In the genomic region with DNA sequence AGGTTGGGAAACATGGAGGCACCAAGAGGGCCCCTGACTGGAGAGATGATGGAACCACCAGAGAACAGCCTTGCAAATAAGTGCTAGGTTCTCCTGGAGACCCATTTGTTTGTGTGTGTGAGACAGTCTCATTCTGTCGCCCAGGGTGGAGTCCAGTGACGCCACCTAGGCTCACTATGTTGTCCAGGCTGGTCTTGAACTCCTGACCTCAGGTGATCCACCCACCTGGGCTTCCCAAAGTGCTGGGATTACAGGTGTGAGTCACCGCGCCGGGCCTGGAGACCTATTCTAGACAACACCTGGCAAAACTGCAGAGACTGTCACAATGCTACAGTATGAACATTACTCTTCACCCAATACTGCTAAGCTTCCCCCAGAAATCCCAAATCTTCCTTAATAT, we compare ENCODE assay signal across 8 cellular contexts. TPM values are rescaled to one million over a fixed set of nuclear protein-coding genes. Genes with fewer than 3 reads are reported as not detected.
DNase-seq lines count a peak whose midpoint lies in the region; TF ChIP-seq lines count a peak whose summit lies in the region.

No MANE protein-coding gene starts in this region.

- CTCF ChIA-PET in AG04450 (lab: Charles Lee), result no interaction called here
- CTCF ChIA-PET in mammary epithelial cell (lab: Charles Lee; ENCODE audit: low non-redundant PET), result no interaction called here

- H3K4me3 Mint-ChIP-seq in mesothelial cell of epicardium, result peak overlapping the region; percentile 91

- peak overlapping the region; percentile 77 for H3K4me2 ChIP-seq in mammary epithelial cell (ENCODE audit: insufficient read depth, low read depth, low read length)

- POLR2A ChIA-PET in AG04450 (lab: Yijun Ruan, JAX), result no interaction called here

- no peak overlapping the region for H2AFZ ChIP-seq in mammary epithelial cell (ENCODE audit: low read depth, low read length)

- H3K79me2 ChIP-seq in mammary epithelial cell (ENCODE audit: insufficient read depth, low read length), result peaks cover 63% of the 10 kb centered on the region

- in situ Hi-C loops in mammary epithelial cell (cut with MboI; ENCODE audit: low sequenced_read_pairs in 2 of 2), result no loop called here

- no peaks in the 10 kb centered on the region for H3K27me3 Mint-ChIP-seq in mesothelial cell of epicardium (ENCODE audit: low read depth)

- H3K9me3 ChIP-seq in AG04450 (ENCODE audit: control insufficient read depth, insufficient read depth, low read length), result no peaks in the 10 kb centered on the region
- no peaks in the 10 kb centered on the region for H3K9me3 ChIP-seq in HUES64 (ENCODE audit: insufficient read depth, low read depth, low read length)
- no peaks in the 10 kb centered on the region for H3K9me3 ChIP-seq in mammary epithelial cell (replicated peaks; ENCODE audit: insufficient read depth, low read length)

- H3K4me3 ChIP-seq in AG04450 (ENCODE audit: low read depth, low read length), result peak overlapping the region; percentile 96
- H3K4me3 ChIP-seq in HUES64 (ENCODE audit: low read length), result peak overlapping the region; percentile 79
- H3K4me3 ChIP-seq in mammary epithelial cell (replicated peaks in 1 of 3; ENCODE audit: insufficient read depth in 1 of 3, low read depth in 2 of 3, low read length in 3 of 3), result peak overlapping the region; percentile 11 to 89 (median 84)

- H4K20me1 ChIP-seq in mammary epithelial cell (ENCODE audit: insufficient read depth, low read length), result no peaks in the 10 kb centered on the region

- peak overlapping the region; percentile 98 for H3K27ac Mint-ChIP-seq in mesothelial cell of epicardium

- intact Hi-C loops in mammary epithelial cell (cut with micrococcal nuclease), result no loop called here

- H3K4me1 Mint-ChIP-seq in mesothelial cell of epicardium, result peaks cover 17% of the 10 kb centered on the region

- no peak overlapping the region for H3K9ac ChIP-seq in HUES64 (ENCODE audit: low read depth, low read length)
- peak overlapping the region; percentile 96 for H3K9ac ChIP-seq in mammary epithelial cell (ENCODE audit: insufficient read depth, low read length)

- H3K27ac ChIP-seq in AG04450 (ENCODE audit: low read depth, low read length), result no peak overlapping the region
- no peak overlapping the region for H3K27ac ChIP-seq in HUES64 (ENCODE audit: low read depth, low read length)
- H3K27ac ChIP-seq in mammary epithelial cell (ENCODE audit: insufficient read depth, low read depth, low read length), result peak overlapping the region; percentile 87

- 0 out of 2 replicates have a peak, but pooled peaks cover 2% of the 10 kb centered on the region for H3K36me3 ChIP-seq in HUES64 (ENCODE audit: insufficient read depth, low read length)
- peaks cover 3% of the 10 kb centered on the region for H3K36me3 ChIP-seq in mammary epithelial cell (ENCODE audit: insufficient read depth, low read length)

- TF ChIP-seq CTCF in AG04450 (IDR thresholded peaks at IDR 0.05; ENCODE audit: low read depth, low read length) (no peak), mammary epithelial cell (conservative IDR thresholded peaks at IDR 0.05 in 1 of 2, IDR thresholded peaks at IDR 0.05 in 1 of 2; ENCODE audit: extremely low read depth in 1 of 2, insufficient read depth in 1 of 2, low read depth in 1 of 2, low read length in 2 of 2) (no peak), mesothelial cell of epicardium (IDR thresholded peaks at IDR 0.05; ENCODE audit: unreplicated experiment) (no peak)

- H3K4me1 ChIP-seq in HUES64 (ENCODE audit: insufficient read depth, low read length) (no peaks in the 10 kb centered on the region), mammary epithelial cell (ENCODE audit: insufficient read depth, low read length) (peaks cover 13% of the 10 kb centered on the region)

- 91% methylated on average over 5 of the region's 5 CpGs for WGBS in HUES64
- WGBS in mammary epithelial cell (ENCODE audit: low coverage, missing lambda C conversion rate), result 45% methylated on average over 5 of the region's 5 CpGs

- peaks cover 6% of the 10 kb centered on the region for H3K36me3 Mint-ChIP-seq in mesothelial cell of epicardium

- dilution Hi-C loops in mammary epithelial cell (cut with HindIII; ENCODE audit: low sequenced_read_pairs), result loop anchor here (5.0 kb wide), 1 partner anchor 53 kb away; no protein-coding TSS in a partner anchor

- H3K27me3 ChIP-seq in AG04450 (ENCODE audit: control insufficient read depth, insufficient read depth, low read length) (no peaks in the 10 kb centered on the region), HUES64 (ENCODE audit: insufficient read depth, low read length) (no peaks in the 10 kb centered on the region), mammary epithelial cell (ENCODE audit: insufficient read depth, low read length) (no peaks in the 10 kb centered on the region)

- TSS peak; percentile 38 for BruUV-seq in mammary epithelial cell (replicated peaks; lab: Mats Ljungman, UMichigan)

- H3K9me3 Mint-ChIP-seq in mesothelial cell of epicardium, result no peaks in the 10 kb centered on the region

- DNase-seq in AG04450 (ENCODE audit: low read depth, low spot score) (no peak), mammary epithelial cell (peak; percentile 52), mesothelial cell of epicardium (ENCODE audit: low spot score in 2 of 2, unreplicated experiment in 2 of 2) (no peak), SIG-M5 treated with dmso at 0.1 percent for 504 hours (lab: John Stamatoyannopoulos, UW; ENCODE audit: unreplicated experiment) (no peak), GF-D8 (lab: John Stamatoyannopoulos, UW) (no peak), KG1 (lab: John Stamatoyannopoulos, UW) (no peak), DMS 273 (lab: John Stamatoyannopoulos, UW; ENCODE audit: unreplicated experiment) (no peak)

RNA-seq across cellular contexts. Expression of gene NPLOC4, which starts 1.5 kb away (rescaled TPM):
- polyA plus RNA-seq in AG04450 (2011; rRNA removed), result 66.5 and 77.1 TPM in 2 replicates
- 126 and 154 TPM in 2 replicates for polyA minus RNA-seq in AG04450 (2011; rRNA and poly(A)+ RNA removed)
- 49.1 TPM for polyA plus RNA-seq in HUES64 (2013, experiment 1 of 2)
- 47.0 TPM for polyA plus RNA-seq in HUES64 (2013, experiment 2 of 2)
- 100 to 1,000 TPM in 1 of 2 donors, 10 to 100 TPM in 1; 84.2 to 103 TPM for total RNA-seq in mammary epithelial cell
- 70.6 TPM for polyA plus RNA-seq in mammary epithelial cell
- 272 TPM for polyA minus RNA-seq in mammary epithelial cell
- total RNA-seq in mesothelial cell of epicardium, result 93.3 to 102 TPM (median 94.5 TPM) in 3 replicates

RNA-seq across cellular contexts. Expression of gene TSPAN10, which starts 1.6 kb away (rescaled TPM):
- 0.92 and 0.98 TPM in 2 replicates for polyA plus RNA-seq in AG04450 (2011; rRNA removed)
- 1.2 and 1.3 TPM in 2 replicates for polyA minus RNA-seq in AG04450 (2011; rRNA and poly(A)+ RNA removed)
- 1.1 TPM for polyA plus RNA-seq in HUES64 (2013, experiment 1 of 2)
- 1.5 TPM for polyA plus RNA-seq in HUES64 (2013, experiment 2 of 2)
- total RNA-seq in mammary epithelial cell, result 1 to 10 TPM; 1.7 to 1.8 TPM
- 1.1 TPM for polyA plus RNA-seq in mammary epithelial cell
- polyA minus RNA-seq in mammary epithelial cell, result not detected
- total RNA-seq in mesothelial cell of epicardium, result 2.9 to 3.7 TPM (median 3.1 TPM) in 3 replicates

RNA-seq across cellular contexts. Expression of gene PDE6G, which starts 20.9 kb away (rescaled TPM):
- polyA plus RNA-seq in AG04450 (2011; rRNA removed), result 0.51 and 1.0 TPM in 2 replicates
- polyA minus RNA-seq in AG04450 (2011; rRNA and poly(A)+ RNA removed), result 0.41 TPM in 1 of 2 replicates, not detected in the other
- polyA plus RNA-seq in HUES64 (2013, experiment 1 of 2), result 6.4 TPM
- polyA plus RNA-seq in HUES64 (2013, experiment 2 of 2), result 5.6 TPM
- under 1 TPM in 1 of 2 donors, not detected in 1; 0.17 TPM for total RNA-seq in mammary epithelial cell
- not detected for polyA plus RNA-seq in mammary epithelial cell
- not detected for polyA minus RNA-seq in mammary epithelial cell
- 0.59 to 1.4 TPM (median 1.00 TPM) in 3 replicates for total RNA-seq in mesothelial cell of epicardium

RNA-seq across cellular contexts. Expression of gene OXLD1, which starts 31.0 kb away (rescaled TPM):
- polyA plus RNA-seq in AG04450 (2011; rRNA removed) (13.4 and 17.0 TPM in 2 replicates), mammary epithelial cell (22.7 TPM)
- polyA minus RNA-seq in AG04450 (2011; rRNA and poly(A)+ RNA removed), result 2.9 and 4.4 TPM in 2 replicates
- polyA plus RNA-seq in HUES64 (2013, experiment 1 of 2), result 26.7 TPM
- polyA plus RNA-seq in HUES64 (2013, experiment 2 of 2), result 28.5 TPM
- total RNA-seq in mammary epithelial cell (10 to 100 TPM; 25.2 to 42.4 TPM), mesothelial cell of epicardium (23.9 to 26.5 TPM (median 25.7 TPM) in 3 replicates)
- polyA minus RNA-seq in mammary epithelial cell, result 2.9 TPM

RNA-seq across cellular contexts. Expression of gene CCDC137, which starts 31.1 kb away (rescaled TPM):
- polyA plus RNA-seq in AG04450 (2011; rRNA removed) (10.7 and 10.9 TPM in 2 replicates), mammary epithelial cell (17.9 TPM)
- 2.2 and 3.9 TPM in 2 replicates for polyA minus RNA-seq in AG04450 (2011; rRNA and poly(A)+ RNA removed)
- polyA plus RNA-seq in HUES64 (2013, experiment 1 of 2), result 37.7 TPM
- 32.3 TPM for polyA plus RNA-seq in HUES64 (2013, experiment 2 of 2)
- total RNA-seq in mammary epithelial cell (10 to 100 TPM in 1 of 2 donors, 1 to 10 TPM in 1; 5.3 to 34.0 TPM), mesothelial cell of epicardium (16.3 to 19.6 TPM (median 17.5 TPM) in 3 replicates)
- 4.9 TPM for polyA minus RNA-seq in mammary epithelial cell
